Comparison of ENCODE assay signal across 7 cellular contexts in the genomic region with DNA sequence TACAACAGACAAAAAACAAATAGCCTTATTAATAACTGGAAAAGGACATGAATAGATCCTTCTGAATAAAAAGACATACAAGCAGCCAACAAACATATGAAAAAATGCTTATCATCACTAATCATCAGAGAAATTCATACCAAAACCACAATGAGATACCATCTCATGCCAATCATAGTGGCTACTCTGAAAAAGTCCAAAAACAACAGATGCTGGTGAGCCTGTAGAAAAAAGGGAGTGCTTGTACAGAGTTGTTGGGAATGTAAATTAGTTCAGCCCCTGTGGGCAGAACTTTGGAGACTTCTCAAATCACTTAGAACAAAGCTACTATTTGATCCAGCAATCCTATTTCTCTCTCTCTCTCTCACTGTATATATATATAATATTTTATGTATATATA. TPM values are rescaled to one million over a fixed set of nuclear protein-coding genes. Genes with fewer than 3 reads are reported as not detected.
"Had no signal": no experiment of that assay in that cellular context is flagged by ENCODE, and none has a peak within 500 bp of the region (broad histone marks: within the 10 kb centered on the region; RNA-seq: fewer than 3 reads in every experiment).

No MANE protein-coding gene starts in this region.

RNA-seq across cellular contexts. Expression of gene OR4Q3, which starts 8.9 kb away (rescaled TPM):
- total RNA-seq: GM23248, GM23338, H1, H4, H7, H9, HFFc6 had no signal
- polyA plus RNA-seq: GM23248, GM23338, H1 had no signal

RNA-seq across cellular contexts. Expression of gene OR4M1, which starts 21.0 kb away (rescaled TPM):
- total RNA-seq: GM23248, GM23338, H1, H7, H9, HFFc6 had no signal
- polyA plus RNA-seq: GM23248, GM23338, H1 had no signal

RNA-seq across cellular contexts. Expression of gene OR11H2, which starts 38.6 kb away (rescaled TPM):
- total RNA-seq: GM23248, GM23338, H1, H4, H7, H9, HFFc6 had no signal
- polyA plus RNA-seq: GM23248, GM23338, H1 had no signal

RNA-seq across cellular contexts. Expression of gene OR4N2, which starts 51.3 kb away (rescaled TPM):
- total RNA-seq: GM23248, GM23338, H1, H7, H9, HFFc6 had no signal
- polyA plus RNA-seq: GM23248, GM23338, H1 had no signal
